In the genomic region with DNA sequence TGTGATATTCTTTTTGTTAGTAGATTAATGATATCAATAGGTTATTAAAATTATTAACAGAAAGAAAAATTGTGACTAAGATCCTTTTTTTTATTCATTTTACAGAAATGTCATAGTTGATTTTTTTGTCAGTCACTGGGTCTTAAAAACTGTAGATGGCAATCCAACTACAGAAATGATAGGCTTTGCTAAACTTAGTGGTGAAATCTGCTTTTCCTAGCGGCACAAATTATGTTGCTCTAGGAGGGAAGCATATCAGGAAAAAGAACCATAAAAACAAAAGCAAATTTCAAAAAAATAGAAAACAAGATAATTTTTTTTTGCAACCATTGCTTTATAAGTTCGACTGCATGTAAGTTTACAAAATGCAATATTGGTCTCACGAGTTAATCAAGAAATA, we compare ENCODE assay signal across 22 cellular contexts.
"Had no signal": no experiment of that assay in that cellular context is flagged by ENCODE, and none has a peak within 500 bp of the region (broad histone marks: within the 10 kb centered on the region; RNA-seq: fewer than 3 reads in every experiment).

No MANE protein-coding gene starts in this region.

- H3K4me3 ChIP-seq: gastrocnemius medialis, left ventricle myocardium inferior, skin epidermis, upper lobe of left lung had no signal

- H3K9me3 Mint-ChIP-seq: dendritic cell treated with granulocyte-macrophage colony-stimulating factor and Interleukin-4, amounts not matched to agents 40 ng/mL and 50 ng/mL, for 4 days had no signal

- H3K36me3 Mint-ChIP-seq: activated naive CD4-positive, alpha-beta T cell treated with anti-CD3 and anti-CD28 coated beads, Interleukin-2, amount 50 U/mL, for 72 hours; naive B cell; stimulated activated effector memory CD8-positive, alpha-beta T cell treated with anti-CD3 and anti-CD28 coated beads, Interleukin-12 subunit alpha, Interleukin-12 subunit beta, amount 100 ng/mL, for 72 hours had no signal

- H3K9me3 ChIP-seq: gastrocnemius medialis, left ventricle myocardium inferior, upper lobe of left lung had no signal

- H3K4me1 Mint-ChIP-seq: activated B cell treated with CpG ODN at 0.5 μM for 24 hours; central memory CD8-positive, alpha-beta T cell; naive B cell; stimulated activated effector memory CD8-positive, alpha-beta T cell treated with anti-CD3 and anti-CD28 coated beads, Interleukin-12 subunit alpha, Interleukin-12 subunit beta, amount 100 ng/mL, for 72 hours had no signal

- DNase-seq: activated B cell treated with CpG ODN at 0.5 μM for 24 hours; activated CD8-positive, alpha-beta T cell treated with anti-CD3 and anti-CD28 coated beads, Interleukin-2, amount 10 ng/mL, durations not matched to agents 7 days and 5 days; activated naive CD4-positive, alpha-beta T cell; activated T-cell treated with anti-CD3 and anti-CD28 coated beads for 4 hours; activated T-cell treated with anti-CD3 and anti-CD28 coated beads, Interleukin-2, amount 50 U/mL, for 72 hours; effector CD4-positive, alpha-beta T cell; gastrocnemius medialis; hypothalamus; kidney glomerular epithelial cell; left ventricle myocardium inferior; naive B cell; stimulated activated CD4-positive, alpha-beta T cell treated with anti-CD3 and anti-CD28 coated beads, Interleukin-12 subunit alpha, Interleukin-12 subunit beta, amount 100 ng/mL, for 4 hours; stimulated activated CD4-positive, alpha-beta T cell treated with anti-CD3 and anti-CD28 coated beads, Interleukin-4, amount 100 ng/mL, for 1 hour; T-helper 1 cell; upper lobe of left lung had no signal

- H3K4me1 ChIP-seq: gastrocnemius medialis, left ventricle myocardium inferior, upper lobe of left lung had no signal

- H3K27me3 ChIP-seq: gastrocnemius medialis, upper lobe of left lung had no signal

- H3K36me3 ChIP-seq: gastrocnemius medialis, left ventricle myocardium inferior, upper lobe of left lung had no signal

- H3K27ac ChIP-seq: gastrocnemius medialis, left ventricle myocardium inferior, skin epidermis, upper lobe of left lung had no signal

- H3K4me3 Mint-ChIP-seq: activated B cell treated with CpG ODN at 0.5 μM for 24 hours; activated CD8-positive, alpha-beta T cell treated with anti-CD3 and anti-CD28 coated beads, Interleukin-2, amount 10 ng/mL, durations not matched to agents 7 days and 5 days; activated T-cell treated with anti-CD3 and anti-CD28 coated beads, Interleukin-2, amount 50 U/mL, for 72 hours; central memory CD8-positive, alpha-beta T cell; dendritic cell treated with granulocyte-macrophage colony-stimulating factor and Interleukin-4, amounts not matched to agents 40 ng/mL and 50 ng/mL, for 4 days; naive B cell; stimulated activated effector memory CD8-positive, alpha-beta T cell treated with anti-CD3 and anti-CD28 coated beads, Interleukin-12 subunit alpha, Interleukin-12 subunit beta, amount 100 ng/mL, for 72 hours; stimulated activated naive CD8-positive, alpha-beta T cell treated with anti-CD3 and anti-CD28 coated beads, Interleukin-15, Interleukin-2, amounts not matched to agents 100 ng/mL and 50 ng/mL, for 24 hours; T-helper 2 cell treated with Interferon-gamma antibody and Interleukin-4, amounts not matched to agents 5 μg/mL and 100 μg/mL, for 36 hours had no signal

- H3K27me3 Mint-ChIP-seq: activated B cell treated with CpG ODN at 0.5 μM for 24 hours; central memory CD8-positive, alpha-beta T cell; dendritic cell treated with granulocyte-macrophage colony-stimulating factor and Interleukin-4, amounts not matched to agents 40 ng/mL and 50 ng/mL, for 4 days; naive B cell; stimulated activated naive CD8-positive, alpha-beta T cell treated with anti-CD3 and anti-CD28 coated beads, Interleukin-15, Interleukin-2, amounts not matched to agents 100 ng/mL and 50 ng/mL, for 24 hours had no signal

- H3K27ac Mint-ChIP-seq: activated B cell treated with CpG ODN at 0.5 μM for 24 hours; activated CD8-positive, alpha-beta T cell treated with anti-CD3 and anti-CD28 coated beads, Interleukin-2, amount 10 ng/mL, durations not matched to agents 7 days and 5 days; activated naive CD4-positive, alpha-beta T cell treated with anti-CD3 and anti-CD28 coated beads, Interleukin-2, amount 50 U/mL, for 72 hours; activated T-cell treated with anti-CD3 and anti-CD28 coated beads, Interleukin-2, amount 50 U/mL, for 72 hours; dendritic cell treated with granulocyte-macrophage colony-stimulating factor and Interleukin-4, amounts not matched to agents 40 ng/mL and 50 ng/mL, for 4 days; naive B cell; stimulated activated effector memory CD8-positive, alpha-beta T cell treated with anti-CD3 and anti-CD28 coated beads, Interleukin-12 subunit alpha, Interleukin-12 subunit beta, amount 100 ng/mL, for 72 hours; stimulated activated naive CD8-positive, alpha-beta T cell treated with anti-CD3 and anti-CD28 coated beads, Interleukin-15, Interleukin-2, amounts not matched to agents 100 ng/mL and 50 ng/mL, for 24 hours; T-helper 2 cell treated with Interferon-gamma antibody and Interleukin-4, amounts not matched to agents 5 μg/mL and 100 μg/mL, for 36 hours had no signal
